ENCODE assay signal across 2 cellular contexts in genomic region chr12:19967001-19967400, GRCh38.
TF ChIP-seq lines count a peak whose summit lies in the region.

No MANE protein-coding gene starts in this region.

TF ChIP-seq in SK-N-SH, 30 proteins besides CTCF, POLR2A, EP300 and RAD21 (continued from another document):
- TF ChIP-seq TEAD4 (IDR thresholded peaks at IDR 0.05; ENCODE audit: borderline replicate concordance, insufficient read depth), result no peak
TF ChIP-seq in SK-N-SH: peak in this region for 0.

TF ChIP-seq in SK-N-SH treated with all-trans-retinoic acid at 6 μM for 48 hours, 23 proteins besides CTCF, POLR2A, EP300 and RAD21 (continued from another document):
- TF ChIP-seq TSHZ2 (CRISPR knock-in tag; IDR thresholded peaks at IDR 0.05) (no peak), TOX (CRISPR knock-in tag; IDR thresholded peaks at IDR 0.05; ENCODE audit: borderline replicate concordance) (no peak), GLIS3 (CRISPR knock-in tag; IDR thresholded peaks at IDR 0.05) (no peak), ZNF565 (CRISPR knock-in tag; conservative IDR thresholded peaks at IDR 0.05; ENCODE audit: low read depth) (no peak), CREB5 (CRISPR knock-in tag; IDR thresholded peaks at IDR 0.05; ENCODE audit: low read depth) (no peak)
